20 cellular contexts compared by ENCODE assay signal in the genomic region with DNA sequence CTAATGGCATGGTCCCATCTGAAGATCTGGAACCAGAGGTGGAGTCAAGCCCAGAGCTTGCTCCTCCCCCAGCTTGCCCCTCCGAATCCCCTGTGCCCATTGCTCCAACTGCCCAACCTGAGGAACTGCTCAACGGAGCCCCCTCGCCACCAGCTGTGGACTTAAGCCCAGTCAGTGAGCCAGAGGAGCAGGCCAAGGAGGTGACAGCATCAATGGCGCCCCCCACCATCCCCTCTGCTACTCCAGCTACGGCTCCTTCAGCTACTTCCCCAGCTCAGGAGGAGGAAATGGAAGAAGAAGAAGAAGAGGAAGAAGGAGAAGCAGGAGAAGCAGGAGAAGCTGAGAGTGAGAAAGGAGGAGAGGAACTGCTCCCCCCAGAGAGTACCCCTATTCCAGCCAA. TPM values are rescaled to one million over a fixed set of nuclear protein-coding genes. Genes with fewer than 3 reads are reported as not detected.
A peak's percentile ranks its signal among the peaks of the same experiment; 100 is the strongest.
DNase-seq lines count a peak whose midpoint lies in the region; ATAC-seq and TF ChIP-seq lines count a peak whose summit lies in the region.
"Had no signal": no experiment of that assay in that cellular context is flagged by ENCODE, and none has a peak within 500 bp of the region (broad histone marks: within the 10 kb centered on the region; RNA-seq: fewer than 3 reads in every experiment).

No MANE protein-coding gene starts in this region.

- TF ChIP-seq CTCF in esophagus muscularis mucosa (IDR thresholded peaks at IDR 0.05) (no peak), stomach (IDR thresholded peaks at IDR 0.05) (no peak)

- H3K4me3 Mint-ChIP-seq in activated naive CD4-positive, alpha-beta T cell treated with anti-CD3 and anti-CD28 coated beads, Interleukin-2, amount 50 U/mL, for 24 hours, result no peak overlapping the region
- no peak overlapping the region for H3K4me3 Mint-ChIP-seq in activated T-helper 17 cell treated with anti-CD3 and anti-CD28 coated beads, Interleukin-2, amount 50 U/mL, for 72 hours
- no peak overlapping the region for H3K4me3 Mint-ChIP-seq in naive thymus-derived CD4-positive, alpha-beta T cell
- H3K4me3 Mint-ChIP-seq: stimulated activated memory B cell treated with anti-CD40 and anti-IgM and Interleukin-4, amounts not matched to agents 10 μg/mL and 1 μg/mL and 100 μg/mL, for 72 hours; WTC11 had no signal

- H3K9me3 Mint-ChIP-seq in activated naive CD4-positive, alpha-beta T cell treated with anti-CD3 and anti-CD28 coated beads, Interleukin-2, amount 50 U/mL, for 24 hours, result no peaks in the 10 kb centered on the region
- no peaks in the 10 kb centered on the region for H3K9me3 Mint-ChIP-seq in activated T-helper 17 cell treated with anti-CD3 and anti-CD28 coated beads, Interleukin-2, amount 50 U/mL, for 72 hours
- no peaks in the 10 kb centered on the region for H3K9me3 Mint-ChIP-seq in naive thymus-derived CD4-positive, alpha-beta T cell
- H3K9me3 Mint-ChIP-seq: CD4-positive, CD25-positive, alpha-beta regulatory T cell; stimulated activated memory B cell treated with anti-CD40 and anti-IgM and Interleukin-4, amounts not matched to agents 10 μg/mL and 1 μg/mL and 100 μg/mL, for 72 hours; WTC11 had no signal

- CTCF ChIA-PET in naive thymus-derived CD4-positive, alpha-beta T cell (lab: Charles Lee), result no interaction called here

- H3K36me3 ChIP-seq in esophagus muscularis mucosa (peaks cover 67 to 87% (median 79%) of the 10 kb centered on the region in 4 donors), stomach (peaks cover 69 to 95% (median 84%) of the 10 kb centered on the region in 4 donors)
- H3K36me3 ChIP-seq in naive thymus-derived CD4-positive, alpha-beta T cell (ENCODE audit: control insufficient read depth in 2 of 3, insufficient read depth in 3 of 3, low read length in 3 of 3), result peaks cover 41 to 92% (median 47%) of the 10 kb centered on the region in 3 experiments

- H3K36me3 Mint-ChIP-seq in activated naive CD4-positive, alpha-beta T cell treated with anti-CD3 and anti-CD28 coated beads, Interleukin-2, amount 50 U/mL, for 24 hours, result peaks cover 39% of the 10 kb centered on the region
- peaks cover 99% of the 10 kb centered on the region for H3K36me3 Mint-ChIP-seq in activated T-helper 17 cell treated with anti-CD3 and anti-CD28 coated beads, Interleukin-2, amount 50 U/mL, for 72 hours (ENCODE audit: low read depth)
- peaks cover 21 to 61% (median 39%) of the 10 kb centered on the region in 5 donors for H3K36me3 Mint-ChIP-seq in naive thymus-derived CD4-positive, alpha-beta T cell

- intact Hi-C loops in esophagus muscularis mucosa (cut with DNase I), result no loop called here
- intact Hi-C loops in stomach (cut with DNase I; ENCODE audit: low total_unique reads), result no loop called here
- intact Hi-C loops in naive thymus-derived CD4-positive, alpha-beta T cell (cut with micrococcal nuclease), result no loop called here

- H3K4me1 ChIP-seq in esophagus muscularis mucosa, result peaks cover 51 to 74% (median 61%) of the 10 kb centered on the region in 4 donors
- H3K4me1 ChIP-seq in stomach, result peaks cover 46 to 59% (median 51%) of the 10 kb centered on the region in 4 donors
- peaks cover 0 to 2% of the 10 kb centered on the region in 2 donors for H3K4me1 ChIP-seq in naive thymus-derived CD4-positive, alpha-beta T cell (ENCODE audit: control insufficient read depth in 2 of 2, insufficient read depth in 2 of 2, low read length in 2 of 2)

- H3K27ac ChIP-seq in esophagus muscularis mucosa (replicated peaks in 1 of 4), result peak overlapping the region; percentile 60 to 97 (median 84)
- peak overlapping the region in 4 of 5 donors; percentile 22 to 99 (median 94) for H3K27ac ChIP-seq in stomach
- no peak overlapping the region for H3K27ac ChIP-seq in naive thymus-derived CD4-positive, alpha-beta T cell (ENCODE audit: low read depth, low read length)
- H3K27ac ChIP-seq: brain microvascular endothelial cell, hepatocyte had no signal

- H3K27me3 Mint-ChIP-seq in activated naive CD4-positive, alpha-beta T cell treated with anti-CD3 and anti-CD28 coated beads, Interleukin-2, amount 50 U/mL, for 24 hours, result no peaks in the 10 kb centered on the region
- H3K27me3 Mint-ChIP-seq in activated T-helper 17 cell treated with anti-CD3 and anti-CD28 coated beads, Interleukin-2, amount 50 U/mL, for 72 hours, result no peaks in the 10 kb centered on the region
- no peaks in the 10 kb centered on the region for H3K27me3 Mint-ChIP-seq in naive thymus-derived CD4-positive, alpha-beta T cell
- H3K27me3 Mint-ChIP-seq: CD4-positive, CD25-positive, alpha-beta regulatory T cell; stimulated activated memory B cell treated with anti-CD40 and anti-IgM and Interleukin-4, amounts not matched to agents 10 μg/mL and 1 μg/mL and 100 μg/mL, for 72 hours had no signal

- H3K4me3 ChIP-seq in esophagus muscularis mucosa, result no peak overlapping the region
- no peak overlapping the region for H3K4me3 ChIP-seq in stomach
- H3K4me3 ChIP-seq in naive thymus-derived CD4-positive, alpha-beta T cell (ENCODE audit: low read length), result no peak overlapping the region
- H3K4me3 ChIP-seq: hepatocyte, skin epidermis had no signal

- peaks cover 39% of the 10 kb centered on the region for H3K4me1 Mint-ChIP-seq in activated naive CD4-positive, alpha-beta T cell treated with anti-CD3 and anti-CD28 coated beads, Interleukin-2, amount 50 U/mL, for 24 hours
- H3K4me1 Mint-ChIP-seq in activated T-helper 17 cell treated with anti-CD3 and anti-CD28 coated beads, Interleukin-2, amount 50 U/mL, for 72 hours, result peaks cover 42% of the 10 kb centered on the region
- peaks cover 18 to 32% (median 20%) of the 10 kb centered on the region in 7 donors for H3K4me1 Mint-ChIP-seq in naive thymus-derived CD4-positive, alpha-beta T cell

- ATAC-seq in activated T-helper 17 cell treated with anti-CD3 and anti-CD28 coated beads, Interleukin-2, amount 50 U/mL, for 72 hours (replicated peaks), result no peak
- ATAC-seq in naive thymus-derived CD4-positive, alpha-beta T cell, result no peak
- no peak for ATAC-seq in HG03521 (IDR thresholded peaks at IDR 0.05; ENCODE audit: unreplicated experiment)
- ATAC-seq: Panc1; stimulated activated memory B cell treated with anti-CD40 and anti-IgM and Interleukin-4, amounts not matched to agents 10 μg/mL and 1 μg/mL and 100 μg/mL, for 72 hours; WTC11 had no signal

- TF ChIP-seq POLR2A in esophagus muscularis mucosa (IDR thresholded peaks at IDR 0.05; ENCODE audit: low read depth) (no peak), stomach (IDR thresholded peaks at IDR 0.05) (no peak)

- H3K27me3 ChIP-seq in esophagus muscularis mucosa, result no peaks in the 10 kb centered on the region
- no peaks in the 10 kb centered on the region for H3K27me3 ChIP-seq in stomach
- no peaks in the 10 kb centered on the region for H3K27me3 ChIP-seq in naive thymus-derived CD4-positive, alpha-beta T cell (ENCODE audit: control insufficient read depth in 2 of 2, insufficient read depth in 2 of 2, low read length in 2 of 2)
- H3K27me3 ChIP-seq: brain microvascular endothelial cell, hepatocyte had no signal

- 69% methylated on average over 5 of the region's 5 CpGs for WGBS in esophagus muscularis mucosa
- 84 to 91% (median 85%) methylated on average over 5 of the region's 5 CpGs for WGBS in stomach, 5 donors

- DNase-seq in activated naive CD4-positive, alpha-beta T cell treated with anti-CD3 and anti-CD28 coated beads, Interleukin-2, amount 50 U/mL, for 16 hours, result no peak
- no peak for DNase-seq in esophagus muscularis mucosa (ENCODE audit: extremely low spot score)
- no peak for DNase-seq in stomach
- DNase-seq in AG20443 (ENCODE audit: low spot score), result no peak
- DNase-seq in naive thymus-derived CD4-positive, alpha-beta T cell, result no peak
- DNase-seq: activated gamma-delta T cell; brain microvascular endothelial cell; CD4-positive, CD25-positive, alpha-beta regulatory T cell; DMS79 treated with DMSO at 0.1 percent for 48 hours; kidney; NCI-H1092 treated with DMSO at 0.1 percent for 48 hours; NCI-H774 had no signal

- POLR2A ChIA-PET in naive thymus-derived CD4-positive, alpha-beta T cell (lab: Charles Lee), result no interaction called here

- TF ChIP-seq EP300 in esophagus muscularis mucosa (IDR thresholded peaks at IDR 0.05) (no peak), stomach (IDR thresholded peaks at IDR 0.05) (no peak)

- peak overlapping the region; percentile 81 for H3K27ac Mint-ChIP-seq in activated naive CD4-positive, alpha-beta T cell treated with anti-CD3 and anti-CD28 coated beads, Interleukin-2, amount 50 U/mL, for 24 hours
- peak overlapping the region; percentile 20 for H3K27ac Mint-ChIP-seq in activated T-helper 17 cell treated with anti-CD3 and anti-CD28 coated beads, Interleukin-2, amount 50 U/mL, for 72 hours
- peak overlapping the region in 1 of 9 donors; percentile 58 for H3K27ac Mint-ChIP-seq in naive thymus-derived CD4-positive, alpha-beta T cell
- H3K27ac Mint-ChIP-seq: stimulated activated memory B cell treated with anti-CD40 and anti-IgM and Interleukin-4, amounts not matched to agents 10 μg/mL and 1 μg/mL and 100 μg/mL, for 72 hours; WTC11 had no signal

- no peaks in the 10 kb centered on the region for H3K9me3 ChIP-seq in esophagus muscularis mucosa
- H3K9me3 ChIP-seq in stomach, result no peaks in the 10 kb centered on the region
- H3K9me3 ChIP-seq in naive thymus-derived CD4-positive, alpha-beta T cell (ENCODE audit: control insufficient read depth in 2 of 3, low read length in 3 of 3), result no peaks in the 10 kb centered on the region

RNA-seq across cellular contexts. Expression of a gene that starts 7.3 kb away (rescaled TPM):
- total RNA-seq in activated T-helper 17 cell treated with anti-CD3 and anti-CD28 coated beads, Interleukin-2, amount 50 U/mL, for 72 hours, result 100 to 1,000 TPM; 242 to 551 TPM
- 100 to 1,000 TPM; 291 to 418 (median 360) TPM for total RNA-seq in esophagus muscularis mucosa
- 100 to 1,000 TPM; 167 to 572 (median 203) TPM for total RNA-seq in stomach
- polyA plus RNA-seq in stomach, result 100 to 1,000 TPM in 2 of 3 donors, 10 to 100 TPM in 1; 86.5 to 171 (median 134) TPM
- 100 to 1,000 TPM; 200 to 341 (median 256) TPM for total RNA-seq in naive thymus-derived CD4-positive, alpha-beta T cell
- 10 to 100 TPM; 19.1 to 59.1 TPM for polyA plus RNA-seq in naive thymus-derived CD4-positive, alpha-beta T cell

RNA-seq across cellular contexts. Expression of a gene that starts 15.7 kb away (rescaled TPM):
- total RNA-seq in activated T-helper 17 cell treated with anti-CD3 and anti-CD28 coated beads, Interleukin-2, amount 50 U/mL, for 72 hours, result 1 to 10 TPM; 2.5 to 6.7 TPM
- 10 to 100 TPM; 40.3 to 71.0 (median 59.9) TPM for total RNA-seq in esophagus muscularis mucosa
- total RNA-seq in stomach, result 10 to 100 TPM in 3 of 5 donors, 1 to 10 TPM in 2; 1.8 to 73.2 (median 28.8) TPM
- 10 to 100 TPM; 10.0 to 13.0 (median 12.5) TPM for polyA plus RNA-seq in stomach
- 10 to 100 TPM in 3 of 5 experiments, 1 to 10 TPM in 2; 5.7 to 13.4 (median 10.3) TPM for total RNA-seq in naive thymus-derived CD4-positive, alpha-beta T cell
- polyA plus RNA-seq in naive thymus-derived CD4-positive, alpha-beta T cell, result 1 to 10 TPM; 2.2 to 2.5 TPM

RNA-seq across cellular contexts. Expression of a gene that starts 22.6 kb away (rescaled TPM):
- total RNA-seq in activated T-helper 17 cell treated with anti-CD3 and anti-CD28 coated beads, Interleukin-2, amount 50 U/mL, for 72 hours, result 100 to 1,000 TPM; 143 to 311 TPM
- total RNA-seq in esophagus muscularis mucosa (100 to 1,000 TPM; 252 to 356 (median 274) TPM), stomach (100 to 1,000 TPM; 124 to 239 (median 172) TPM)
- 100 to 1,000 TPM in 1 of 3 donors, 10 to 100 TPM in 2; 73.0 to 119 (median 81.7) TPM for polyA plus RNA-seq in stomach
- 100 to 1,000 TPM; 139 to 204 (median 149) TPM for total RNA-seq in naive thymus-derived CD4-positive, alpha-beta T cell
- 100 to 1,000 TPM; 181 to 200 TPM for polyA plus RNA-seq in naive thymus-derived CD4-positive, alpha-beta T cell

RNA-seq across cellular contexts. Expression of a gene that starts 39.7 kb away (rescaled TPM):
- 10 to 100 TPM in 1 of 2 donors, 1 to 10 TPM in 1; 9.5 to 13.7 TPM for total RNA-seq in activated T-helper 17 cell treated with anti-CD3 and anti-CD28 coated beads, Interleukin-2, amount 50 U/mL, for 72 hours
- total RNA-seq in esophagus muscularis mucosa (1 to 10 TPM; 1.8 to 3.4 (median 2.7) TPM), stomach (10 to 100 TPM in 2 of 5 donors, 1 to 10 TPM in 3; 4.2 to 34.5 (median 5.8) TPM)
- 1 to 10 TPM; 2.1 to 5.1 (median 2.5) TPM for polyA plus RNA-seq in stomach
- 1 to 10 TPM; 3.5 to 6.0 (median 5.0) TPM for total RNA-seq in naive thymus-derived CD4-positive, alpha-beta T cell
- 1 to 10 TPM in 1 of 2 donors, under 1 TPM in 1; 0.91 to 1.1 TPM for polyA plus RNA-seq in naive thymus-derived CD4-positive, alpha-beta T cell

RNA-seq across cellular contexts. Expression of a gene that starts 39.8 kb away (rescaled TPM):
- 100 to 1,000 TPM; 156 to 183 TPM for total RNA-seq in activated T-helper 17 cell treated with anti-CD3 and anti-CD28 coated beads, Interleukin-2, amount 50 U/mL, for 72 hours
- total RNA-seq in esophagus muscularis mucosa (10 to 100 TPM; 36.0 to 52.1 (median 40.4) TPM), stomach (100 to 1,000 TPM in 2 of 5 donors, 10 to 100 TPM in 3; 14.0 to 273 (median 85.0) TPM)
- polyA plus RNA-seq in stomach, result 100 to 1,000 TPM; 103 to 142 (median 116) TPM
- total RNA-seq in naive thymus-derived CD4-positive, alpha-beta T cell, result 100 to 1,000 TPM in 1 of 5 experiments, 10 to 100 TPM in 4; 34.9 to 112 (median 56.6) TPM
- 10 to 100 TPM; 69.2 to 74.9 TPM for polyA plus RNA-seq in naive thymus-derived CD4-positive, alpha-beta T cell
